Comparison of ENCODE assay signal across 9 cellular contexts in the genomic region with DNA sequence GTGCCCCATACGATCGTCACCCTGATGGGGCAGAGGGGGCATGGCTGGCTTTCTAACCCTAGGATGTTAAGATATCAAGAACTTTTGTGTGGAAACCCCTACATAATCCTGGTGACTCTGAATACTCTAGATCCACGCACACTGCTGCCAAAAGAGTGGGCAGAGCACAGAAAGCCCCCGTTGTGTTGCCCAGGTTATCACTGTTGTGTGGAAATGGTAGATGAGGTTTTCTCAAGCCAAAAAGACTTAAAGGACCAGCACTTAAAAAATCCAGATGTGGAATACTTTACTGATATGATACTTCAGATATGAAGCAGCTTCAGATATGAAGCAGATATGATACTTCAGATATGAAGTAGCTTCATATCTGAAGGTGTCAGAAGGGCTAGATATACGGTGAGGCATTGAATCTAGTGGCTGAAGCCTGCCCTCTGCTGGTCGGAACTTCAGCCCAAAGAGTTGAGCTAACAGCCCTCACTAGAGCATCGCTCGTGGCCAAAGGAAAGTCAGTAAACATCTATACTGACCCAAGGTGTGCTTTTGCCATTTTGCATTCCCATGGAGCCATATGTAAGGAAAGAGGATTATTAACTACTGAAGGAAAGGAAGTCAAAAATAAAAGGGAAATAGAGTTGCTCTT.
DNase-seq lines count a peak whose midpoint lies in the region; ATAC-seq and TF ChIP-seq lines count a peak whose summit lies in the region.
"Had no signal": no experiment of that assay in that cellular context is flagged by ENCODE, and none has a peak within 500 bp of the region (broad histone marks: within the 10 kb centered on the region; RNA-seq: fewer than 3 reads in every experiment).

No MANE protein-coding gene starts in this region.

- DNase-seq in GM10266 (ENCODE audit: extremely low spot score) = peak; percentile 7
- DNase-seq in NCI-H460 (ENCODE audit: extremely low read depth, low read depth) = peak; percentile 22
- DNase-seq in cardiac fibroblast (ENCODE audit: low read depth in 2 of 2) = peak; percentile 30 to 43
- peak; percentile 2 to 46 for DNase-seq in stimulated activated CD4-positive, alpha-beta T cell treated with anti-CD3 and anti-CD28 coated beads, Interleukin-12 subunit alpha, Interleukin-12 subunit beta, amount 100 ng/mL, for 24 hours (ENCODE audit: low read depth in 2 of 2)
- DNase-seq in NCI-H82 treated with DMSO at 0.1 percent for 48 hours (lab: John Stamatoyannopoulos, UW; ENCODE audit: unreplicated experiment) = no peak
- no peak for DNase-seq in NOMO-1 (lab: John Stamatoyannopoulos, UW; ENCODE audit: unreplicated experiment in 2 of 2)
- DNase-seq in AML-193 (lab: John Stamatoyannopoulos, UW) = no peak
- DNase-seq: SHP77 treated with DMSO at 0.1 percent for 48 hours had no signal

- ATAC-seq in GM21825 (IDR thresholded peaks at IDR 0.05; ENCODE audit: unreplicated experiment) = no peak

- peak; percentile 53 for TF ChIP-seq CTCF in GM10266 (IDR thresholded peaks at IDR 0.05; ENCODE audit: control insufficient read depth, insufficient read depth, low read depth, missing control alignments)
- peak; percentile 55 for TF ChIP-seq CTCF in cardiac fibroblast (IDR thresholded peaks at IDR 0.05; ENCODE audit: low read depth, low read length)

- no peak overlapping the region for H3K4me3 ChIP-seq in cardiac fibroblast (replicated peaks in 1 of 2; ENCODE audit: low read depth in 2 of 2, low read length in 2 of 2)

Comparison
In these comparisons a context has a peak if more than half of its experiments do, and no peak if none do; other contexts are left out.
1. DNase-seq: peak in GM10266 (single experiment), NCI-H460 (single experiment), cardiac fibroblast (2 of 2) and stimulated activated CD4-positive, alpha-beta T cell treated with anti-CD3 and anti-CD28 coated beads, Interleukin-12 subunit alpha, Interleukin-12 subunit beta, amount 100 ng/mL, for 24 hours (2 of 2); none in NCI-H82 treated with DMSO at 0.1 percent for 48 hours (single experiment), NOMO-1 (0 of 2) and AML-193 (0 of 2).